2 cellular contexts compared by ENCODE assay signal in the genomic region with DNA sequence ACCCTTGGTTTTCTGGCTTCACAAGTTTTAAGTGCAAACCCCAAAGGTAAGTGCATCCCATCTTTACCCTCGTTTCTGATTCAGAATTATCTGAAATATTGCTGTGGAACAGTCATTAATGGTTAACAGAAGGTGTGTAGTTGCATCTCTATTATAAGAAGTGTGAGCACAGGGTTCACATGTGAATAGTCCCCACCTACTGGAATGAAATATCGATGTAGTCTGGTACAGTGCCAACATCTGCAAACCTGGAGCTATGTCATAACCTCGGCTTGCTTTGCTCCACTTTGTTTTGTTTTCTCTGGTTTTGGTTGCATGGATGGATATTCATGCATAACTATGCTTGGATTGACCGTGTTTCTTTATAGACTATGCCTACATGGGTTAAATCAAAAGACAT.
TF ChIP-seq lines count a peak whose summit lies in the region.

No MANE protein-coding gene starts in this region.

TF ChIP-seq in liver, 16 proteins besides CTCF, POLR2A, EP300 and RAD21:
- TF ChIP-seq, protein P1, sequence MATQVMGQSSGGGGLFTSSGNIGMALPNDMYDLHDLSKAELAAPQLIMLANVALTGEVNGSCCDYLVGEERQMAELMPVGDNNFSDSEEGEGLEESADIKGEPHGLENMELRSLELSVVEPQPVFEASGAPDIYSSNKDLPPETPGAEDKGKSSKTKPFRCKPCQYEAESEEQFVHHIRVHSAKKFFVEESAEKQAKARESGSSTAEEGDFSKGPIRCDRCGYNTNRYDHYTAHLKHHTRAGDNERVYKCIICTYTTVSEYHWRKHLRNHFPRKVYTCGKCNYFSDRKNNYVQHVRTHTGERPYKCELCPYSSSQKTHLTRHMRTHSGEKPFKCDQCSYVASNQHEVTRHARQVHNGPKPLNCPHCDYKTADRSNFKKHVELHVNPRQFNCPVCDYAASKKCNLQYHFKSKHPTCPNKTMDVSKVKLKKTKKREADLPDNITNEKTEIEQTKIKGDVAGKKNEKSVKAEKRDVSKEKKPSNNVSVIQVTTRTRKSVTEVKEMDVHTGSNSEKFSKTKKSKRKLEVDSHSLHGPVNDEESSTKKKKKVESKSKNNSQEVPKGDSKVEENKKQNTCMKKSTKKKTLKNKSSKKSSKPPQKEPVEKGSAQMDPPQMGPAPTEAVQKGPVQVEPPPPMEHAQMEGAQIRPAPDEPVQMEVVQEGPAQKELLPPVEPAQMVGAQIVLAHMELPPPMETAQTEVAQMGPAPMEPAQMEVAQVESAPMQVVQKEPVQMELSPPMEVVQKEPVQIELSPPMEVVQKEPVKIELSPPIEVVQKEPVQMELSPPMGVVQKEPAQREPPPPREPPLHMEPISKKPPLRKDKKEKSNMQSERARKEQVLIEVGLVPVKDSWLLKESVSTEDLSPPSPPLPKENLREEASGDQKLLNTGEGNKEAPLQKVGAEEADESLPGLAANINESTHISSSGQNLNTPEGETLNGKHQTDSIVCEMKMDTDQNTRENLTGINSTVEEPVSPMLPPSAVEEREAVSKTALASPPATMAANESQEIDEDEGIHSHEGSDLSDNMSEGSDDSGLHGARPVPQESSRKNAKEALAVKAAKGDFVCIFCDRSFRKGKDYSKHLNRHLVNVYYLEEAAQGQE (IDR thresholded peaks at IDR 0.05): peak; percentile 37
- TF ChIP-seq FOXA2 (IDR thresholded peaks at IDR 0.05) (no peak), HNF4A (conservative IDR thresholded peaks at IDR 0.05) (peak in 1 of 2 donors; percentile 52), FOXA1 (IDR thresholded peaks at IDR 0.05) (peak; percentile 23), HNF4G (IDR thresholded peaks at IDR 0.05) (no peak), SP1 (IDR thresholded peaks at IDR 0.05) (peak; percentile 30), EGR1 (IDR thresholded peaks at IDR 0.05; ENCODE audit: low read depth in 2 of 2) (no peak), YY1 (IDR thresholded peaks at IDR 0.05) (peak; percentile 24), GABPA (IDR thresholded peaks at IDR 0.05 in 1 of 2, conservative IDR thresholded peaks at IDR 0.05 in 1 of 2) (no peak), TAF1 (conservative IDR thresholded peaks at IDR 0.05) (no peak), JUND (IDR thresholded peaks at IDR 0.05) (peak in 1 of 2 donors; percentile 39), NR2F2 (IDR thresholded peaks at IDR 0.05) (no peak), RXRA (IDR thresholded peaks at IDR 0.05) (peak; percentile 34 to 76)
- TF ChIP-seq, protein P2, sequence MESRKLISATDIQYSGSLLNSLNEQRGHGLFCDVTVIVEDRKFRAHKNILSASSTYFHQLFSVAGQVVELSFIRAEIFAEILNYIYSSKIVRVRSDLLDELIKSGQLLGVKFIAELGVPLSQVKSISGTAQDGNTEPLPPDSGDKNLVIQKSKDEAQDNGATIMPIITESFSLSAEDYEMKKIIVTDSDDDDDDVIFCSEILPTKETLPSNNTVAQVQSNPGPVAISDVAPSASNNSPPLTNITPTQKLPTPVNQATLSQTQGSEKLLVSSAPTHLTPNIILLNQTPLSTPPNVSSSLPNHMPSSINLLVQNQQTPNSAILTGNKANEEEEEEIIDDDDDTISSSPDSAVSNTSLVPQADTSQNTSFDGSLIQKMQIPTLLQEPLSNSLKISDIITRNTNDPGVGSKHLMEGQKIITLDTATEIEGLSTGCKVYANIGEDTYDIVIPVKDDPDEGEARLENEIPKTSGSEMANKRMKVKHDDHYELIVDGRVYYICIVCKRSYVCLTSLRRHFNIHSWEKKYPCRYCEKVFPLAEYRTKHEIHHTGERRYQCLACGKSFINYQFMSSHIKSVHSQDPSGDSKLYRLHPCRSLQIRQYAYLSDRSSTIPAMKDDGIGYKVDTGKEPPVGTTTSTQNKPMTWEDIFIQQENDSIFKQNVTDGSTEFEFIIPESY (IDR thresholded peaks at IDR 0.05): peak; percentile 14
- TF ChIP-seq, protein P3, sequence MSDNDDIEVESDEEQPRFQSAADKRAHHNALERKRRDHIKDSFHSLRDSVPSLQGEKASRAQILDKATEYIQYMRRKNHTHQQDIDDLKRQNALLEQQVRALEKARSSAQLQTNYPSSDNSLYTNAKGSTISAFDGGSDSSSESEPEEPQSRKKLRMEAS (IDR thresholded peaks at IDR 0.05): peak; percentile 47
- TF ChIP-seq, protein P4, sequence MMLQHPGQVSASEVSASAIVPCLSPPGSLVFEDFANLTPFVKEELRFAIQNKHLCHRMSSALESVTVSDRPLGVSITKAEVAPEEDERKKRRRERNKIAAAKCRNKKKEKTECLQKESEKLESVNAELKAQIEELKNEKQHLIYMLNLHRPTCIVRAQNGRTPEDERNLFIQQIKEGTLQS (IDR thresholded peaks at IDR 0.05): no peak
TF ChIP-seq in liver: peak in this region for 9.

TF ChIP-seq in HepG2, 621 proteins besides CTCF, POLR2A, EP300 and RAD21:
- TF ChIP-seq ZNF383 (CRISPR knock-in tag; IDR thresholded peaks at IDR 0.05; ENCODE audit: borderline replicate concordance) (no peak), NONO (IDR thresholded peaks at IDR 0.05) (no peak), NONO (CRISPR knock-in tag; conservative IDR thresholded peaks at IDR 0.05) (no peak), ZNF335 (CRISPR knock-in tag; IDR thresholded peaks at IDR 0.05) (no peak), ZFP36 (IDR thresholded peaks at IDR 0.05; ENCODE audit: borderline replicate concordance, low read depth, low read length, partially characterized antibody) (no peak), MIXL1 (CRISPR knock-in tag; IDR thresholded peaks at IDR 0.05) (no peak), HNRNPUL1 (IDR thresholded peaks at IDR 0.05; ENCODE audit: low read depth, low read length) (no peak), RELA (CRISPR knock-in tag; IDR thresholded peaks at IDR 0.05) (no peak), ZNF253 (CRISPR knock-in tag; IDR thresholded peaks at IDR 0.05; ENCODE audit: borderline replicate concordance) (no peak), MTF2 (CRISPR knock-in tag; IDR thresholded peaks at IDR 0.05; ENCODE audit: borderline replicate concordance) (no peak), ZNF230 (CRISPR knock-in tag; IDR thresholded peaks at IDR 0.05) (no peak), TRIM24 (CRISPR knock-in tag; IDR thresholded peaks at IDR 0.05) (no peak), HCFC1 (IDR thresholded peaks at IDR 0.05; ENCODE audit: low read depth, low read length) (no peak), KLF15 (CRISPR knock-in tag; IDR thresholded peaks at IDR 0.05; ENCODE audit: borderline replicate concordance) (no peak), ONECUT2 (CRISPR knock-in tag; IDR thresholded peaks at IDR 0.05) (no peak), GTF2F1 (IDR thresholded peaks at IDR 0.05; ENCODE audit: low read length) (no peak), MZF1 (CRISPR knock-in tag; IDR thresholded peaks at IDR 0.05; ENCODE audit: borderline replicate concordance) (no peak), CCAR2 (optimal IDR thresholded peaks at IDR 0.05; ENCODE audit: low read depth, low read length) (no peak)
- TF ChIP-seq, protein P5, sequence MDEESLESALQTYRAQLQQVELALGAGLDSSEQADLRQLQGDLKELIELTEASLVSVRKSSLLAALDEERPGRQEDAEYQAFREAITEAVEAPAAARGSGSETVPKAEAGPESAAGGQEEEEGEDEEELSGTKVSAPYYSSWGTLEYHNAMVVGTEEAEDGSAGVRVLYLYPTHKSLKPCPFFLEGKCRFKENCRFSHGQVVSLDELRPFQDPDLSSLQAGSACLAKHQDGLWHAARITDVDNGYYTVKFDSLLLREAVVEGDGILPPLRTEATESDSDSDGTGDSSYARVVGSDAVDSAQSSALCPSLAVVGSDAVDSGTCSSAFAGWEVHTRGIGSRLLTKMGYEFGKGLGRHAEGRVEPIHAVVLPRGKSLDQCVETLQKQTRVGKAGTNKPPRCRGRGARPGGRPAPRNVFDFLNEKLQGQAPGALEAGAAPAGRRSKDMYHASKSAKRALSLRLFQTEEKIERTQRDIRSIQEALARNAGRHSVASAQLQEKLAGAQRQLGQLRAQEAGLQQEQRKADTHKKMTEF (CRISPR knock-in tag; IDR thresholded peaks at IDR 0.05): no peak
- TF ChIP-seq, protein P6, sequence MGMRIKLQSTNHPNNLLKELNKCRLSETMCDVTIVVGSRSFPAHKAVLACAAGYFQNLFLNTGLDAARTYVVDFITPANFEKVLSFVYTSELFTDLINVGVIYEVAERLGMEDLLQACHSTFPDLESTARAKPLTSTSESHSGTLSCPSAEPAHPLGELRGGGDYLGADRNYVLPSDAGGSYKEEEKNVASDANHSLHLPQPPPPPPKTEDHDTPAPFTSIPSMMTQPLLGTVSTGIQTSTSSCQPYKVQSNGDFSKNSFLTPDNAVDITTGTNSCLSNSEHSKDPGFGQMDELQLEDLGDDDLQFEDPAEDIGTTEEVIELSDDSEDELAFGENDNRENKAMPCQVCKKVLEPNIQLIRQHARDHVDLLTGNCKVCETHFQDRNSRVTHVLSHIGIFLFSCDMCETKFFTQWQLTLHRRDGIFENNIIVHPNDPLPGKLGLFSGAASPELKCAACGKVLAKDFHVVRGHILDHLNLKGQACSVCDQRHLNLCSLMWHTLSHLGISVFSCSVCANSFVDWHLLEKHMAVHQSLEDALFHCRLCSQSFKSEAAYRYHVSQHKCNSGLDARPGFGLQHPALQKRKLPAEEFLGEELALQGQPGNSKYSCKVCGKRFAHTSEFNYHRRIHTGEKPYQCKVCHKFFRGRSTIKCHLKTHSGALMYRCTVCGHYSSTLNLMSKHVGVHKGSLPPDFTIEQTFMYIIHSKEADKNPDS (CRISPR knock-in tag; IDR thresholded peaks at IDR 0.05): no peak
- TF ChIP-seq, protein P7, sequence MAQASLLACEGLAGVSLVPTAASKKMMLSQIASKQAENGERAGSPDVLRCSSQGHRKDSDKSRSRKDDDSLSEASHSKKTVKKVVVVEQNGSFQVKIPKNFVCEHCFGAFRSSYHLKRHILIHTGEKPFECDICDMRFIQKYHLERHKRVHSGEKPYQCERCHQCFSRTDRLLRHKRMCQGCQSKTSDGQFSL (CRISPR knock-in tag; IDR thresholded peaks at IDR 0.05): no peak
